Comparison of ENCODE assay signal across 7 cellular contexts in the genomic region with DNA sequence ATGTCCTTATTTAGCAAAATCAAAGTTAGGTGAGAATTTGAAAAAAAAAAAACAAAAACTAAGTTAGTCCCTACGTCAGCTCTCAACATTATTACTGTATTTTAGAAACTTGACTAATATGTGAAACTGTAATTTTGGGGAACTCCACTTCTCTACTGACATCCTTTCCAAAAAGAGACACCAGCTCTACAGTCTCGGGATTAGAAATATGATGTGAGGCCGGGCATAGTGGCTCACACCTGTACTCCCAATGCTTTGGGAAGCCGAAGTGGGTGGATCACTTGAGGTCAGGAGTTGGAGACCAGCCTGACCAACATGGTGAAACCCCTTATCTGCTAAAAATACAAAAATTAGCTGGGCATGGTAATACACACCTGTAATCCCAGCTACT.
A peak's percentile ranks its signal among the peaks of the same experiment; 100 is the strongest.
DNase-seq lines count a peak whose midpoint lies in the region; ATAC-seq, FAIRE-seq and TF ChIP-seq lines count a peak whose summit lies in the region.
"Not testable (repeated sequence)": the region's sequence is repeated elsewhere in the genome, so short reads cannot be mapped to it uniquely, and the experiment has no call there.

No MANE protein-coding gene starts in this region.

- 61 to 76% (median 75%) methylated on average over 4 of the region's 4 CpGs for WGBS in heart left ventricle, 4 donors
- 54 to 56% methylated on average over 4 of the region's 4 CpGs for WGBS in thyroid gland, 2 donors

- H3K4me3 Mint-ChIP-seq in activated CD4-positive, alpha-beta memory T cell treated with anti-CD3 and anti-CD28 coated beads, Interleukin-2, amount 10 ng/mL, durations not matched to agents 7 days and 5 days, result not testable (repeated sequence)
- H3K4me3 Mint-ChIP-seq in natural killer cell treated with Interleukin-12 subunit alpha and Interleukin-12 subunit beta and Interleukin-15 and Interleukin-18, amount 100 ng/mL, for 72 hours, result peak overlapping the region; percentile 16

- not testable (repeated sequence) for TF ChIP-seq POLR2A in GM12891 (IDR thresholded peaks at IDR 0.05; ENCODE audit: low read depth, low read length); heart left ventricle (IDR thresholded peaks at IDR 0.05); thyroid gland (IDR thresholded peaks at IDR 0.05)

- H3K27me3 Mint-ChIP-seq in activated CD4-positive, alpha-beta memory T cell treated with anti-CD3 and anti-CD28 coated beads, Interleukin-2, amount 10 ng/mL, durations not matched to agents 7 days and 5 days; natural killer cell treated with Interleukin-12 subunit alpha and Interleukin-12 subunit beta and Interleukin-15 and Interleukin-18, amount 100 ng/mL, for 72 hours: not testable (repeated sequence)

- not testable (repeated sequence) for H3K4me3 ChIP-seq in HUES48 (ENCODE audit: low read depth, low read length); heart left ventricle; thyroid gland (replicated peaks in 1 of 3)

- H3K4me1 Mint-ChIP-seq in activated CD4-positive, alpha-beta memory T cell treated with anti-CD3 and anti-CD28 coated beads, Interleukin-2, amount 10 ng/mL, durations not matched to agents 7 days and 5 days, result peaks cover 60% of the 10 kb centered on the region
- H3K4me1 Mint-ChIP-seq in natural killer cell treated with Interleukin-12 subunit alpha and Interleukin-12 subunit beta and Interleukin-15 and Interleukin-18, amount 100 ng/mL, for 72 hours (ENCODE audit: low read depth in 2 of 2), result peaks cover 37 to 47% of the 10 kb centered on the region in 2 donors

- not testable (repeated sequence) for H3K9me3 Mint-ChIP-seq in activated CD4-positive, alpha-beta memory T cell treated with anti-CD3 and anti-CD28 coated beads, Interleukin-2, amount 10 ng/mL, durations not matched to agents 7 days and 5 days; natural killer cell treated with Interleukin-12 subunit alpha and Interleukin-12 subunit beta and Interleukin-15 and Interleukin-18, amount 100 ng/mL, for 72 hours

- not testable (repeated sequence) for H3K36me3 ChIP-seq in HUES48 (ENCODE audit: control insufficient read depth, insufficient read depth, low read length); heart left ventricle; thyroid gland

- H3K4me1 ChIP-seq in HUES48 (ENCODE audit: control insufficient read depth, insufficient read depth, low read length) (peaks cover 50% of the 10 kb centered on the region), heart left ventricle (peaks cover 0 to 73% (median 47%) of the 10 kb centered on the region in 12 donors), thyroid gland (peaks cover 17 to 22% of the 10 kb centered on the region in 2 donors)

- H3K9ac ChIP-seq in HUES48 (ENCODE audit: low read depth, low read length), result not testable (repeated sequence)

- FAIRE-seq in GM12891 (lab: Jason Lieb, UNC), result not testable (repeated sequence)

- not testable (repeated sequence) for H3K9me3 ChIP-seq in HUES48 (ENCODE audit: control insufficient read depth, insufficient read depth, low read length); heart left ventricle; thyroid gland

- not testable (repeated sequence) for H3K36me3 Mint-ChIP-seq in activated CD4-positive, alpha-beta memory T cell treated with anti-CD3 and anti-CD28 coated beads, Interleukin-2, amount 10 ng/mL, durations not matched to agents 7 days and 5 days (ENCODE audit: low read depth); natural killer cell treated with Interleukin-12 subunit alpha and Interleukin-12 subunit beta and Interleukin-15 and Interleukin-18, amount 100 ng/mL, for 72 hours

- H3K27me3 ChIP-seq in HUES48 (ENCODE audit: control insufficient read depth, insufficient read depth, low read length); heart left ventricle; thyroid gland: not testable (repeated sequence)

- peak overlapping the region; percentile 51 for H3K27ac ChIP-seq in HUES48 (ENCODE audit: low read depth, low read length)
- H3K27ac ChIP-seq in heart left ventricle, result peak overlapping the region in 9 of 12 donors; percentile 0 to 71 (median 49)
- peak overlapping the region; percentile 17 to 41 (median 26) for H3K27ac ChIP-seq in thyroid gland

- not testable (repeated sequence) for TF ChIP-seq CTCF in heart left ventricle (IDR thresholded peaks at IDR 0.05); thyroid gland (IDR thresholded peaks at IDR 0.05)

- H3K27ac Mint-ChIP-seq in activated CD4-positive, alpha-beta memory T cell treated with anti-CD3 and anti-CD28 coated beads, Interleukin-2, amount 10 ng/mL, durations not matched to agents 7 days and 5 days, result peak overlapping the region; percentile 26
- H3K27ac Mint-ChIP-seq in natural killer cell treated with Interleukin-12 subunit alpha and Interleukin-12 subunit beta and Interleukin-15 and Interleukin-18, amount 100 ng/mL, for 72 hours, result peak overlapping the region; percentile 14 to 82

- POLR2A ChIA-PET in activated CD4-positive, alpha-beta memory T cell treated with anti-CD3 and anti-CD28 coated beads, Interleukin-2, amount 10 ng/mL, durations not matched to agents 7 days and 5 days (lab: Charles Lee), result not testable (repeated sequence)

- CTCF ChIA-PET in activated CD4-positive, alpha-beta memory T cell treated with anti-CD3 and anti-CD28 coated beads, Interleukin-2, amount 10 ng/mL, durations not matched to agents 7 days and 5 days (lab: Charles Lee), result not testable (repeated sequence)

- intact Hi-C loops in heart left ventricle (cut with DNase I); thyroid gland (cut with DNase I): not testable (repeated sequence)

- not testable (repeated sequence) for DNase-seq in GM12891 (ENCODE audit: insufficient read length, low spot score); activated CD4-positive, alpha-beta memory T cell treated with anti-CD3 and anti-CD28 coated beads, Interleukin-2, amount 10 ng/mL, durations not matched to agents 7 days and 5 days; heart left ventricle; natural killer cell treated with Interleukin-12 subunit alpha and Interleukin-12 subunit beta and Interleukin-15 and Interleukin-18, amount 100 ng/mL, for 72 hours (ENCODE audit: low spot score)
- DNase-seq in RPMI8226 (peak; percentile 64), thyroid gland (peak; percentile 35 to 38)

- not testable (repeated sequence) for ATAC-seq in heart left ventricle; natural killer cell treated with Interleukin-12 subunit alpha and Interleukin-12 subunit beta and Interleukin-15 and Interleukin-18, amount 100 ng/mL, for 72 hours

TF ChIP-seq in GM12891, 5 proteins besides CTCF, POLR2A, EP300 and RAD21:
- TF ChIP-seq SPI1 (IDR thresholded peaks at IDR 0.05; ENCODE audit: low read depth, low read length), result peak; percentile 71
